1 cellular context compared by ENCODE assay signal in the genomic region with DNA sequence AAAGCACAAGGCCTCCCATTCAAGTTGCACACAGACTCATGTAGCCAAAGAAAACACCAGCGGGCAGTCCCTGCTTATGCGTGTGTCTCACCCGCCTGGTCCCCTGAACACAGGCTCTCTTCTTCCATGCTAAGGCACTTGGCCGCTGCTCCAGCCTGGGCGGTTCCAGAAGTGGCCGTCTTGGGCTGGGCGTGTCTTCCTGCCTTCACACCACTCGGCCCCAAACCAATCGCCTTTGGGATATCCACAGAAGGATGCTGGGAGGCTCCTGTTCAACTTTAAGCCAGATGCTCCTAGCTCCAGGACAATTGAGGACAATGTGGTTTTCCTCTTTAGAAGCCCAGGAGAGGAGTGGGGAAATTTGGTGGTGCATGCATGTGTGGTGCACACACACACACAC.
TF ChIP-seq lines count a peak whose summit lies in the region.

No MANE protein-coding gene starts in this region.

TF ChIP-seq in IMR-90, 13 proteins besides CTCF, POLR2A, EP300 and RAD21 (continued from another document):
- TF ChIP-seq BHLHE40 (IDR thresholded peaks at IDR 0.05; ENCODE audit: low read depth, low read length) (no peak), MAFK (IDR thresholded peaks at IDR 0.05; ENCODE audit: low read depth, low read length) (no peak), CEBPB (IDR thresholded peaks at IDR 0.05; ENCODE audit: low read depth, low read length) (no peak), RFX5 (IDR thresholded peaks at IDR 0.05; ENCODE audit: low read depth, low read length) (no peak)
